Comparison of ENCODE assay signal across 25 cellular contexts in the genomic region with DNA sequence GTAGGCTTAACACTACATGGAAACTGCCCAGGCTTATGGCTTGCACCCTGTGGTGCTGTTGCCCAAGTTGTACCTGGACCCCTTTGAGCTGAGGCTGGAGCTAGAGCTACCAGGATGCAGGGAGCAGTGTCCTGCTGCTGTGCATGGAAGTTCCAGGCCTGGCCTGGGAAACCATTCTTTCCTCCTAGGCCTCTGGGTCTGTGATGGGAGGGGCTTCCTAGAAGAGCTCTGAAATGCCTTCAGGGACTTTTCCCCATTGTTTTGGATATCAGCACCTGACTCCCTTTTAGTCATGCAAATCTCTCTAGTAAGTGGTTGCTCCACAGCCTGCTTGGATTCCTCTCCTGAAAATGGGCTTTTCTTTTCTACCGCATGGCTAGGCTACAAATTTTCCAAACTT. TPM values are rescaled to one million over a fixed set of nuclear protein-coding genes. Genes with fewer than 3 reads are reported as not detected.
DNase-seq lines count a peak whose midpoint lies in the region; ATAC-seq, FAIRE-seq and TF ChIP-seq lines count a peak whose summit lies in the region.
"Had no signal": no experiment of that assay in that cellular context is flagged by ENCODE, and none has a peak within 500 bp of the region (broad histone marks: within the 10 kb centered on the region; RNA-seq: fewer than 3 reads in every experiment).

No MANE protein-coding gene starts in this region.

- H3K27me3 Mint-ChIP-seq in CD4-positive, alpha-beta T cell = no peaks in the 10 kb centered on the region
- H3K27me3 Mint-ChIP-seq: CD4-positive, alpha-beta memory T cell had no signal

- intact Hi-C loops in CD4-positive, alpha-beta T cell (cut with DNase I, micrococcal nuclease) = loop anchor here in 1 of 2 experiments (5.0 kb wide), 1 partner anchor 47 kb away; no protein-coding TSS in a partner anchor
- intact Hi-C loops in K562 (cut with micrococcal nuclease) = no loop called here
- intact Hi-C loops in posterior vena cava (cut with DNase I) = no loop called here

- H3K27me3 ChIP-seq in CD4-positive, alpha-beta T cell (ENCODE audit: control insufficient read depth, insufficient read depth, low read length) = no peaks in the 10 kb centered on the region
- peaks cover 0 to 22% of the 10 kb centered on the region in 2 experiments; a peak in 2 of 5 replicates for H3K27me3 ChIP-seq in K562 (ENCODE audit: control insufficient read depth in 2 of 2, insufficient read depth in 2 of 2, low read length in 2 of 2)

- peaks cover 70% of the 10 kb centered on the region for H3K4me1 Mint-ChIP-seq in CD4-positive, alpha-beta T cell (ENCODE audit: low read depth)

- H3K36me3 ChIP-seq in HEK293 (ENCODE audit: control insufficient read depth in 2 of 2, insufficient read depth in 1 of 2, low read length in 2 of 2) (no peaks in the 10 kb centered on the region), K562 (ENCODE audit: control insufficient read depth, insufficient read depth, low read length) (no peaks in the 10 kb centered on the region)
- H3K36me3 ChIP-seq: BE2C had no signal

- BruUV-seq in K562 (replicated peaks; lab: Mats Ljungman, UMichigan) = no TSS peak

- H3K9ac ChIP-seq in K562 (ENCODE audit: insufficient read depth in 1 of 2, low read depth in 2 of 2, low read length in 2 of 2) = no peak overlapping the region

- TF ChIP-seq POLR2A in K562 (conservative IDR thresholded peaks at IDR 0.05) = no peak

- H3K4me2 ChIP-seq in K562 (ENCODE audit: insufficient read depth, low read length) = no peak overlapping the region

- POLR2A ChIA-PET in CD4-positive, alpha-beta T cell (lab: Charles Lee) = no interaction called here
- POLR2A ChIA-PET in HEK293 (lab: Yijun Ruan, JAX) (no interaction called here), K562 (lab: Yijun Ruan, JAX) (no interaction called here)

- TF ChIP-seq CTCF in CD4-positive, alpha-beta T cell (IDR thresholded peaks at IDR 0.05) = no peak
- TF ChIP-seq CTCF in HEK293 (tag by site-specific recombination; IDR thresholded peaks at IDR 0.05) (no peak), K562 (IDR thresholded peaks at IDR 0.05 in 2 of 3, conservative IDR thresholded peaks at IDR 0.05 in 1 of 3; ENCODE audit: insufficient read depth in 2 of 3, low read depth in 1 of 3, low read length in 3 of 3) (no peak)

- no peak for TF ChIP-seq EP300 in K562 (IDR thresholded peaks at IDR 0.05; ENCODE audit: low read length)

- no peaks in the 10 kb centered on the region for H3K4me1 ChIP-seq in HEK293 (ENCODE audit: control insufficient read depth, insufficient read depth, low read length)
- H3K4me1 ChIP-seq in K562 (replicated peaks in 1 of 2; ENCODE audit: control insufficient read depth in 2 of 2, insufficient read depth in 2 of 2, low read length in 2 of 2) = no peaks in the 10 kb centered on the region
- H3K4me1 ChIP-seq: BE2C had no signal

- H2AFZ ChIP-seq in K562 (ENCODE audit: low read depth, low read length) = no peak overlapping the region

- in situ Hi-C loops in K562 (cut with MboI) = no loop called here

- H3K4me3 Mint-ChIP-seq in CD4-positive, alpha-beta T cell = no peak overlapping the region
- H3K4me3 Mint-ChIP-seq: IgD-negative memory B cell had no signal

- CTCF ChIA-PET in CD4-positive, alpha-beta T cell (lab: Charles Lee) = no interaction called here
- CTCF ChIA-PET in HEK293 (lab: Yijun Ruan, JAX) = no interaction called here
- CTCF ChIA-PET in K562 (lab: Yijun Ruan, JAX; ENCODE audit: low intra/inter-chr PET ratio) = no interaction called here

- H3K9me3 ChIP-seq in CD4-positive, alpha-beta T cell (ENCODE audit: control insufficient read depth, low read length) = peaks cover 14% of the 10 kb centered on the region
- H3K9me3 ChIP-seq in HEK293 (ENCODE audit: control insufficient read depth, insufficient read depth, low read depth, low read length) (no peaks in the 10 kb centered on the region), K562 (replicated peaks; ENCODE audit: control insufficient read depth, insufficient read depth, low read depth, low read length) (no peaks in the 10 kb centered on the region)
- H3K9me3 ChIP-seq: BE2C had no signal

- no peaks in the 10 kb centered on the region for H3K79me2 ChIP-seq in K562 (ENCODE audit: control insufficient read depth, insufficient read depth, low read length)

- no peak for DNase-seq in CD4-positive, alpha-beta T cell
- DNase-seq in K562 (ENCODE audit: extremely low read depth in 1 of 4, low spot score in 3 of 4) = no peak
- peak; percentile 23 for DNase-seq in posterior vena cava (ENCODE audit: low spot score)
- no peak for DNase-seq in CD1c-positive myeloid dendritic cell (ENCODE audit: extremely low spot score)
- DNase-seq: BE2C; CD4-positive, alpha-beta memory T cell; COR-L47; DMS53; GOT3; HCEC 1CT; NCI-H1092; NCI-H1436; NCI-H187 treated with DMSO at 0.1 percent for 48 hours; NCI-H2171 treated with DMSO at 0.1 percent for 48 hours; NCI-H524; NCI-H774; NK-92 treated with Interleukin-12 subunit alpha and Interleukin-12 subunit beta, amount 100 ng/mL, for 24 hours; Right ventricle myocardium superior; T-helper 1 cell had no signal

- no peak for ATAC-seq in CD4-positive, alpha-beta T cell (ENCODE audit: poor library complexity)
- ATAC-seq in K562 = no peak
- no peak for ATAC-seq in HG02938 (IDR thresholded peaks at IDR 0.05; ENCODE audit: unreplicated experiment)
- no peak for ATAC-seq in HG02970 (IDR thresholded peaks at IDR 0.05; ENCODE audit: low FRiP score, unreplicated experiment)

- no peaks in the 10 kb centered on the region for H4K20me1 ChIP-seq in K562 (replicated peaks; ENCODE audit: control insufficient read depth, insufficient read depth, low read length)

- WGBS in K562 (ENCODE audit: insufficient coverage, low coverage, missing lambda C conversion rate) = 17% methylated on average over 1 of the region's 1 CpG

- peaks cover 21% of the 10 kb centered on the region for H3K36me3 Mint-ChIP-seq in CD4-positive, alpha-beta T cell (ENCODE audit: low read depth)

- peaks cover 11% of the 10 kb centered on the region for H3K9me3 Mint-ChIP-seq in CD4-positive, alpha-beta T cell

- no peak for FAIRE-seq in K562 (lab: Jason Lieb, UNC)
- FAIRE-seq: G401.6 had no signal

- no peak overlapping the region for H3K27ac ChIP-seq in CD4-positive, alpha-beta T cell (ENCODE audit: low read depth, low read length)
- H3K27ac ChIP-seq in HEK293 (ENCODE audit: extremely low read depth, low read depth, low read length) = no peak overlapping the region
- H3K27ac ChIP-seq in K562 (ENCODE audit: extremely low read depth, low read depth, low read length) = no peak overlapping the region
- H3K27ac ChIP-seq: HL-60 had no signal

- peak overlapping the region; percentile 91 for H3K27ac Mint-ChIP-seq in CD4-positive, alpha-beta T cell
- H3K27ac Mint-ChIP-seq: IgD-negative memory B cell had no signal

- TF ChIP-seq RAD21 in K562 (CRISPR knock-in tag; conservative IDR thresholded peaks at IDR 0.05 in 1 of 2, IDR thresholded peaks at IDR 0.05 in 1 of 2) = no peak

- H3K4me3 ChIP-seq in HEK293 (ENCODE audit: low read depth, low read length) (no peak overlapping the region), K562 (no peak overlapping the region)

- no peaks in the 10 kb centered on the region for H3K9me1 ChIP-seq in K562 (ENCODE audit: control insufficient read depth, insufficient read depth, low read length)

TF ChIP-seq in HEK293, 187 proteins besides CTCF, POLR2A, EP300 and RAD21 (continues in another document):
- TF ChIP-seq ZNF146 (tag by site-specific recombination; IDR thresholded peaks at IDR 0.05) = no peak
- no peak for TF ChIP-seq ZNF48 (tag by site-specific recombination; IDR thresholded peaks at IDR 0.05)
- TF ChIP-seq ZNF214 (tag by site-specific recombination; IDR thresholded peaks at IDR 0.05; ENCODE audit: borderline replicate concordance) = no peak

TF ChIP-seq in K562, 482 proteins besides CTCF, POLR2A, EP300 and RAD21:
- TF ChIP-seq TRIM25 (IDR thresholded peaks at IDR 0.05; ENCODE audit: borderline replicate concordance) (no peak), ZFP36 (IDR thresholded peaks at IDR 0.05; ENCODE audit: low read depth, low read length, partially characterized antibody) (peak; percentile 52)

RNA-seq across cellular contexts. Expression of gene HRH2, which starts 7.9 kb away (rescaled TPM):
- 1 to 10 TPM; 2.9 to 3.4 TPM for total RNA-seq in CD4-positive, alpha-beta T cell
- total RNA-seq in K562 (2011; cell fraction: chromatin; rRNA removed; ENCODE audit: low replicate concordance) = not detected in 2 replicates
- total RNA-seq in K562 (2011; cell fraction: nucleolus; rRNA removed) = not detected in 2 replicates
- not detected in 2 replicates for total RNA-seq in K562 (2011; cell fraction: nucleoplasm; rRNA removed)
- total RNA-seq in K562 (2014; rRNA removed) (not detected in 2 replicates), K562 (2014; rRNA removed; fragmentation: Illumina TruSeq; extraction: Trizol) (not detected in 2 replicates), K562 (2015; rRNA removed; fragmentation: Illumina TruSeq; extraction: Trizol) (not detected in 2 replicates), K562 (2021) (0.07 TPM in 1 of 2 replicates, not detected in the other), posterior vena cava (1 to 10 TPM; 6.9 to 8.2 TPM)
- polyA plus RNA-seq in K562 (2011; rRNA removed) (not detected in 2 replicates), K562 (2014; fragmentation: Illumina TruSeq; extraction: Trizol) (0.04 TPM in 1 of 2 replicates, not detected in the other), K562 (2014; fragmentation: Nextera tagmentation; extraction: Ambion mirVana) (not detected), K562 (2014; rRNA removed) (not detected in 2 replicates)
- not detected in 2 replicates for polyA plus RNA-seq in K562 (2011; cell fraction: cytosol; rRNA removed)
- not detected in 2 replicates for polyA plus RNA-seq in K562 (2011; cell fraction: nucleus; rRNA removed)
- 0.05 and 0.12 TPM in 2 replicates for polyA plus RNA-seq in K562 (2012)
- polyA minus RNA-seq in K562 (2011; rRNA and poly(A)+ RNA removed) = not detected in 2 replicates
- not detected in 2 replicates for polyA minus RNA-seq in K562 (2011; cell fraction: cytosol; rRNA and poly(A)+ RNA removed)
- not detected in 2 replicates for polyA minus RNA-seq in K562 (2011; cell fraction: nucleus; rRNA and poly(A)+ RNA removed)
